Comparison of ENCODE assay signal across 1 cellular context in the genomic region with DNA sequence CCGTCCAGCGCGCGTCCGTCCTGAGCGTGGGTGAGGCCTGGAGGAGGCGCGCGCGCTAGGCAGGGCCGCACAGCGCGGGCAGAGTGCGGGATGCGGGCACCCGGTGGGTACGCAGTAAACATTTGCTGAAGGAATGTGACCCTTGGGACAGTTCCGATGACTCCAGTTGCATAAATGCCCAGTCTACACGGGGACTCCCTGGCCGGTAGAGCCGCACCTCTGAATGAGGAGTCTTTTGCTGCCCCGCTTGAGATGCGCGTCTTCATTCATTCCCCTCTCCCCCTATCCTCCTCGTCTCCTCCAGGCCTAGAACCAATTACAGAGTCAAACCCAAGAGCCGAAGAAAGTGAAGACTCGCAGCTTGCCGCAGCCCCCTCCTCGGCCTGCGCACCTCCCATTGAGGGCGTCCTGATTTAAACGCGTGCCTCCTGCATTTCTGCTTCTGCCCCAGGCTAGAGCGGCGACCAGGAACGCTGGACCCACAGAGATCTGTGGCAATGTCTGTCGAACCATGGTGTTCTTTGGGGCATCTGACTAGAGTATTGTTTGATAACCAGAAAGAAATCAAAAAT.
TF ChIP-seq lines count a peak whose summit lies in the region.

No MANE protein-coding gene starts in this region.

TF ChIP-seq in HepG2, 621 proteins besides CTCF, POLR2A, EP300 and RAD21 (continued from another document and continues in another):
- no peak for TF ChIP-seq ZNF296 (CRISPR knock-in tag; conservative IDR thresholded peaks at IDR 0.05)
- TF ChIP-seq, protein P1, sequence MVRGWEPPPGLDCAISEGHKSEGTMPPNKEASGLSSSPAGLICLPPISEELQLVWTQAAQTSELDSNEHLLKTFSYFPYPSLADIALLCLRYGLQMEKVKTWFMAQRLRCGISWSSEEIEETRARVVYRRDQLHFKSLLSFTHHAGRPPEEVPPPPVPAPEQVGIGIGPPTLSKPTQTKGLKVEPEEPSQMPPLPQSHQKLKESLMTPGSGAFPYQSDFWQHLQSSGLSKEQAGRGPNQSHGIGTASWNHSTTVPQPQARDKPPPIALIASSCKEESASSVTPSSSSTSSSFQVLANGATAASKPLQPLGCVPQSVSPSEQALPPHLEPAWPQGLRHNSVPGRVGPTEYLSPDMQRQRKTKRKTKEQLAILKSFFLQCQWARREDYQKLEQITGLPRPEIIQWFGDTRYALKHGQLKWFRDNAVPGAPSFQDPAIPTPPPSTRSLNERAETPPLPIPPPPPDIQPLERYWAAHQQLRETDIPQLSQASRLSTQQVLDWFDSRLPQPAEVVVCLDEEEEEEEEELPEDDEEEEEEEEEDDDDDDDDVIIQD (CRISPR knock-in tag; IDR thresholded peaks at IDR 0.05; ENCODE audit: low read depth) = no peak
- TF ChIP-seq PAWR (CRISPR knock-in tag; IDR thresholded peaks at IDR 0.05; ENCODE audit: borderline replicate concordance) = no peak
- no peak for TF ChIP-seq FOXA1 (IDR thresholded peaks at IDR 0.05)
- TF ChIP-seq FOXA1 (CRISPR knock-in tag; IDR thresholded peaks at IDR 0.05) = no peak
- TF ChIP-seq, protein P2, sequence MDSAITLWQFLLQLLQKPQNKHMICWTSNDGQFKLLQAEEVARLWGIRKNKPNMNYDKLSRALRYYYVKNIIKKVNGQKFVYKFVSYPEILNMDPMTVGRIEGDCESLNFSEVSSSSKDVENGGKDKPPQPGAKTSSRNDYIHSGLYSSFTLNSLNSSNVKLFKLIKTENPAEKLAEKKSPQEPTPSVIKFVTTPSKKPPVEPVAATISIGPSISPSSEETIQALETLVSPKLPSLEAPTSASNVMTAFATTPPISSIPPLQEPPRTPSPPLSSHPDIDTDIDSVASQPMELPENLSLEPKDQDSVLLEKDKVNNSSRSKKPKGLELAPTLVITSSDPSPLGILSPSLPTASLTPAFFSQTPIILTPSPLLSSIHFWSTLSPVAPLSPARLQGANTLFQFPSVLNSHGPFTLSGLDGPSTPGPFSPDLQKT (CRISPR knock-in tag; IDR thresholded peaks at IDR 0.05; ENCODE audit: borderline replicate concordance) = no peak
- TF ChIP-seq ZNF335 (CRISPR knock-in tag; IDR thresholded peaks at IDR 0.05) = no peak
- no peak for TF ChIP-seq ZNF17 (CRISPR knock-in tag; IDR thresholded peaks at IDR 0.05)
- TF ChIP-seq ZFYVE20 (CRISPR knock-in tag; IDR thresholded peaks at IDR 0.05; ENCODE audit: borderline replicate concordance, low read depth) = peak; percentile 52; the same call in 1 of the 2 replicates
- TF ChIP-seq ZNF33B (CRISPR knock-in tag; IDR thresholded peaks at IDR 0.05) = no peak
- TF ChIP-seq, protein P3, sequence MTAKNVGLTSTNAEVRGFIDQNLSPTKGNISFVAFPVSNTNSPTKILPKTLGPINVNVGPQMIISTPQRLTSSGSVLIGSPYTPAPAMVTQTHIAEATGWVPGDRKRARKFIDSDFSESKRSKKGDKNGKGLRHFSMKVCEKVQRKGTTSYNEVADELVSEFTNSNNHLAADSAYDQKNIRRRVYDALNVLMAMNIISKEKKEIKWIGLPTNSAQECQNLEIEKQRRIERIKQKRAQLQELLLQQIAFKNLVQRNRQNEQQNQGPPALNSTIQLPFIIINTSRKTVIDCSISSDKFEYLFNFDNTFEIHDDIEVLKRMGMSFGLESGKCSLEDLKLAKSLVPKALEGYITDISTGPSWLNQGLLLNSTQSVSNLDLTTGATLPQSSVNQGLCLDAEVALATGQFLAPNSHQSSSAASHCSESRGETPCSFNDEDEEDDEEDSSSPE (CRISPR knock-in tag; IDR thresholded peaks at IDR 0.05) = no peak
- no peak for TF ChIP-seq ZNF629 (CRISPR knock-in tag; conservative IDR thresholded peaks at IDR 0.05)
- TF ChIP-seq PHB2 (IDR thresholded peaks at IDR 0.05; ENCODE audit: partially characterized antibody) = no peak
- TF ChIP-seq STAT5B (CRISPR knock-in tag; IDR thresholded peaks at IDR 0.05) = no peak
- TF ChIP-seq ADNP (CRISPR knock-in tag; IDR thresholded peaks at IDR 0.05) = no peak
- TF ChIP-seq, protein P4, sequence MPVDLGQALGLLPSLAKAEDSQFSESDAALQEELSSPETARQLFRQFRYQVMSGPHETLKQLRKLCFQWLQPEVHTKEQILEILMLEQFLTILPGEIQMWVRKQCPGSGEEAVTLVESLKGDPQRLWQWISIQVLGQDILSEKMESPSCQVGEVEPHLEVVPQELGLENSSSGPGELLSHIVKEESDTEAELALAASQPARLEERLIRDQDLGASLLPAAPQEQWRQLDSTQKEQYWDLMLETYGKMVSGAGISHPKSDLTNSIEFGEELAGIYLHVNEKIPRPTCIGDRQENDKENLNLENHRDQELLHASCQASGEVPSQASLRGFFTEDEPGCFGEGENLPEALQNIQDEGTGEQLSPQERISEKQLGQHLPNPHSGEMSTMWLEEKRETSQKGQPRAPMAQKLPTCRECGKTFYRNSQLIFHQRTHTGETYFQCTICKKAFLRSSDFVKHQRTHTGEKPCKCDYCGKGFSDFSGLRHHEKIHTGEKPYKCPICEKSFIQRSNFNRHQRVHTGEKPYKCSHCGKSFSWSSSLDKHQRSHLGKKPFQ (CRISPR knock-in tag; IDR thresholded peaks at IDR 0.05; ENCODE audit: insufficient replicate concordance) = no peak
- TF ChIP-seq FOXP1 (IDR thresholded peaks at IDR 0.05) = no peak
- TF ChIP-seq FOXP1 (CRISPR knock-in tag; IDR thresholded peaks at IDR 0.05) = no peak
- TF ChIP-seq ZNF441 (CRISPR knock-in tag; IDR thresholded peaks at IDR 0.05; ENCODE audit: borderline replicate concordance) = no peak
- 0 out of 2 replicates have a peak, but pooled peaks have one; percentile 3 for TF ChIP-seq MYC (CRISPR knock-in tag; IDR thresholded peaks at IDR 0.05; ENCODE audit: borderline replicate concordance)
- TF ChIP-seq, protein P5, sequence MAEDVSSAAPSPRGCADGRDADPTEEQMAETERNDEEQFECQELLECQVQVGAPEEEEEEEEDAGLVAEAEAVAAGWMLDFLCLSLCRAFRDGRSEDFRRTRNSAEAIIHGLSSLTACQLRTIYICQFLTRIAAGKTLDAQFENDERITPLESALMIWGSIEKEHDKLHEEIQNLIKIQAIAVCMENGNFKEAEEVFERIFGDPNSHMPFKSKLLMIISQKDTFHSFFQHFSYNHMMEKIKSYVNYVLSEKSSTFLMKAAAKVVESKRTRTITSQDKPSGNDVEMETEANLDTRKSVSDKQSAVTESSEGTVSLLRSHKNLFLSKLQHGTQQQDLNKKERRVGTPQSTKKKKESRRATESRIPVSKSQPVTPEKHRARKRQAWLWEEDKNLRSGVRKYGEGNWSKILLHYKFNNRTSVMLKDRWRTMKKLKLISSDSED (CRISPR knock-in tag; IDR thresholded peaks at IDR 0.05) = no peak
- TF ChIP-seq, protein P6, sequence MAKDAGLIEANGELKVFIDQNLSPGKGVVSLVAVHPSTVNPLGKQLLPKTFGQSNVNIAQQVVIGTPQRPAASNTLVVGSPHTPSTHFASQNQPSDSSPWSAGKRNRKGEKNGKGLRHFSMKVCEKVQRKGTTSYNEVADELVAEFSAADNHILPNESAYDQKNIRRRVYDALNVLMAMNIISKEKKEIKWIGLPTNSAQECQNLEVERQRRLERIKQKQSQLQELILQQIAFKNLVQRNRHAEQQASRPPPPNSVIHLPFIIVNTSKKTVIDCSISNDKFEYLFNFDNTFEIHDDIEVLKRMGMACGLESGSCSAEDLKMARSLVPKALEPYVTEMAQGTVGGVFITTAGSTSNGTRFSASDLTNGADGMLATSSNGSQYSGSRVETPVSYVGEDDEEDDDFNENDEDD (CRISPR knock-in tag; IDR thresholded peaks at IDR 0.05; ENCODE audit: borderline replicate concordance) = no peak
- no peak for TF ChIP-seq ZNF614 (CRISPR knock-in tag; IDR thresholded peaks at IDR 0.05; ENCODE audit: borderline replicate concordance)
- TF ChIP-seq, protein P7, sequence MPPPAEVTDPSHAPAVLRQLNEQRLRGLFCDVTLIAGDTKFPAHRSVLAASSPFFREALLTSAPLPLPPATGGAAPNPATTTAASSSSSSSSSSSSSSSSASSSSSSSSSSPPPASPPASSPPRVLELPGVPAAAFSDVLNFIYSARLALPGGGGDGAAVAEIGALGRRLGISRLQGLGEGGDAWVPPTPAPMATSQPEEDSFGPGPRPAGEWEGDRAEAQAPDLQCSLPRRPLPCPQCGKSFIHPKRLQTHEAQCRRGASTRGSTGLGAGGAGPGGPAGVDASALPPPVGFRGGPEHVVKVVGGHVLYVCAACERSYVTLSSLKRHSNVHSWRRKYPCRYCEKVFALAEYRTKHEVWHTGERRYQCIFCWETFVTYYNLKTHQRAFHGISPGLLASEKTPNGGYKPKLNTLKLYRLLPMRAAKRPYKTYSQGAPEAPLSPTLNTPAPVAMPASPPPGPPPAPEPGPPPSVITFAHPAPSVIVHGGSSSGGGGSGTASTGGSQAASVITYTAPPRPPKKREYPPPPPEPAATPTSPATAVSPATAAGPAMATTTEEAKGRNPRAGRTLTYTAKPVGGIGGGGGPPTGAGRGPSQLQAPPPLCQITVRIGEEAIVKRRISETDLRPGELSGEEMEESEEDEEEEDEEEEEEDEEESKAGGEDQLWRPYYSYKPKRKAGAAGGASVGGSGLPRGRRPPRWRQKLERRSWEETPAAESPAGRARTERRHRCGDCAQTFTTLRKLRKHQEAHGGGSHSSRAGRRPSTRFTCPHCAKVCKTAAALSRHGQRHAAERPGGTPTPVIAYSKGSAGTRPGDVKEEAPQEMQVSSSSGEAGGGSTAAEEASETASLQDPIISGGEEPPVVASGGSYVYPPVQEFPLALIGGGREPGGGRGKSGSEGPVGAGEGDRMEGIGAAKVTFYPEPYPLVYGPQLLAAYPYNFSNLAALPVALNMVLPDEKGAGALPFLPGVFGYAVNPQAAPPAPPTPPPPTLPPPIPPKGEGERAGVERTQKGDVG (CRISPR knock-in tag; IDR thresholded peaks at IDR 0.05; ENCODE audit: borderline replicate concordance) = no peak
- TF ChIP-seq, protein P8, sequence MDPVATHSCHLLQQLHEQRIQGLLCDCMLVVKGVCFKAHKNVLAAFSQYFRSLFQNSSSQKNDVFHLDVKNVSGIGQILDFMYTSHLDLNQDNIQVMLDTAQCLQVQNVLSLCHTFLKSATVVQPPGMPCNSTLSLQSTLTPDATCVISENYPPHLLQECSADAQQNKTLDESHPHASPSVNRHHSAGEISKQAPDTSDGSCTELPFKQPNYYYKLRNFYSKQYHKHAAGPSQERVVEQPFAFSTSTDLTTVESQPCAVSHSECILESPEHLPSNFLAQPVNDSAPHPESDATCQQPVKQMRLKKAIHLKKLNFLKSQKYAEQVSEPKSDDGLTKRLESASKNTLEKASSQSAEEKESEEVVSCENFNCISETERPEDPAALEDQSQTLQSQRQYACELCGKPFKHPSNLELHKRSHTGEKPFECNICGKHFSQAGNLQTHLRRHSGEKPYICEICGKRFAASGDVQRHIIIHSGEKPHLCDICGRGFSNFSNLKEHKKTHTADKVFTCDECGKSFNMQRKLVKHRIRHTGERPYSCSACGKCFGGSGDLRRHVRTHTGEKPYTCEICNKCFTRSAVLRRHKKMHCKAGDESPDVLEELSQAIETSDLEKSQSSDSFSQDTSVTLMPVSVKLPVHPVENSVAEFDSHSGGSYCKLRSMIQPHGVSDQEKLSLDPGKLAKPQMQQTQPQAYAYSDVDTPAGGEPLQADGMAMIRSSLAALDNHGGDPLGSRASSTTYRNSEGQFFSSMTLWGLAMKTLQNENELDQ (CRISPR knock-in tag; IDR thresholded peaks at IDR 0.05; ENCODE audit: borderline replicate concordance) = no peak
- TF ChIP-seq REPIN1 (CRISPR knock-in tag; IDR thresholded peaks at IDR 0.05; ENCODE audit: borderline replicate concordance, low read depth) = peak; percentile 10; the same call in 1 of the 2 replicates
- no peak for TF ChIP-seq FOSL1 (CRISPR knock-in tag; IDR thresholded peaks at IDR 0.05; ENCODE audit: borderline replicate concordance)
- TF ChIP-seq ZNF83 (CRISPR knock-in tag; IDR thresholded peaks at IDR 0.05; ENCODE audit: borderline replicate concordance) = no peak
- TF ChIP-seq HDAC6 (IDR thresholded peaks at IDR 0.05; ENCODE audit: low read depth, low read length) = no peak
- no peak for TF ChIP-seq ZNF850 (CRISPR knock-in tag; conservative IDR thresholded peaks at IDR 0.05)
- no peak; the same call in 1 of the 2 replicates for TF ChIP-seq RNF2 (conservative IDR thresholded peaks at IDR 0.05; ENCODE audit: low read depth)
- no peak for TF ChIP-seq GATAD2A (CRISPR knock-in tag; IDR thresholded peaks at IDR 0.05)
- TF ChIP-seq HOXA9 (CRISPR knock-in tag; IDR thresholded peaks at IDR 0.05; ENCODE audit: borderline replicate concordance) = 0 out of 2 replicates have a peak, but pooled peaks have one; percentile 4
- TF ChIP-seq ZNF460 (CRISPR knock-in tag; IDR thresholded peaks at IDR 0.05; ENCODE audit: borderline replicate concordance) = no peak
- TF ChIP-seq, protein P9, sequence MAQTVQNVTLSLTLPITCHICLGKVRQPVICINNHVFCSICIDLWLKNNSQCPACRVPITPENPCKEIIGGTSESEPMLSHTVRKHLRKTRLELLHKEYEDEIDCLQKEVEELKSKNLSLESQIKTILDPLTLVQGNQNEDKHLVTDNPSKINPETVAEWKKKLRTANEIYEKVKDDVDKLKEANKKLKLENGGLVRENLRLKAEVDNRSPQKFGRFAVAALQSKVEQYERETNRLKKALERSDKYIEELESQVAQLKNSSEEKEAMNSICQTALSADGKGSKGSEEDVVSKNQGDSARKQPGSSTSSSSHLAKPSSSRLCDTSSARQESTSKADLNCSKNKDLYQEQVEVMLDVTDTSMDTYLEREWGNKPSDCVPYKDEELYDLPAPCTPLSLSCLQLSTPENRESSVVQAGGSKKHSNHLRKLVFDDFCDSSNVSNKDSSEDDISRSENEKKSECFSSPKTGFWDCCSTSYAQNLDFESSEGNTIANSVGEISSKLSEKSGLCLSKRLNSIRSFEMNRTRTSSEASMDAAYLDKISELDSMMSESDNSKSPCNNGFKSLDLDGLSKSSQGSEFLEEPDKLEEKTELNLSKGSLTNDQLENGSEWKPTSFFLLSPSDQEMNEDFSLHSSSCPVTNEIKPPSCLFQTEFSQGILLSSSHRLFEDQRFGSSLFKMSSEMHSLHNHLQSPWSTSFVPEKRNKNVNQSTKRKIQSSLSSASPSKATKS (CRISPR knock-in tag; IDR thresholded peaks at IDR 0.05) = no peak
- no peak for TF ChIP-seq SAFB2 (CRISPR knock-in tag; IDR thresholded peaks at IDR 0.05; ENCODE audit: borderline replicate concordance, low read depth)
- TF ChIP-seq KLF13 (CRISPR knock-in tag; IDR thresholded peaks at IDR 0.05) = 0 out of 2 replicates have a peak, but pooled peaks have one; percentile 34
- no peak for TF ChIP-seq ZNF180 (CRISPR knock-in tag; IDR thresholded peaks at IDR 0.05; ENCODE audit: borderline replicate concordance, low read depth)
- TF ChIP-seq ZNF768 (CRISPR knock-in tag; IDR thresholded peaks at IDR 0.05) = peak; percentile 42; the same call in 1 of the 2 replicates
- TF ChIP-seq ZNF615 (CRISPR knock-in tag; IDR thresholded peaks at IDR 0.05; ENCODE audit: borderline replicate concordance) = no peak
- TF ChIP-seq SYNCRIP (IDR thresholded peaks at IDR 0.05; ENCODE audit: insufficient read depth, low read depth, low read length) = no peak
- TF ChIP-seq SMAD9 (CRISPR knock-in tag; IDR thresholded peaks at IDR 0.05) = no peak
- TF ChIP-seq ATM (IDR thresholded peaks at IDR 0.05; ENCODE audit: borderline replicate concordance) = no peak
- TF ChIP-seq, protein P10, sequence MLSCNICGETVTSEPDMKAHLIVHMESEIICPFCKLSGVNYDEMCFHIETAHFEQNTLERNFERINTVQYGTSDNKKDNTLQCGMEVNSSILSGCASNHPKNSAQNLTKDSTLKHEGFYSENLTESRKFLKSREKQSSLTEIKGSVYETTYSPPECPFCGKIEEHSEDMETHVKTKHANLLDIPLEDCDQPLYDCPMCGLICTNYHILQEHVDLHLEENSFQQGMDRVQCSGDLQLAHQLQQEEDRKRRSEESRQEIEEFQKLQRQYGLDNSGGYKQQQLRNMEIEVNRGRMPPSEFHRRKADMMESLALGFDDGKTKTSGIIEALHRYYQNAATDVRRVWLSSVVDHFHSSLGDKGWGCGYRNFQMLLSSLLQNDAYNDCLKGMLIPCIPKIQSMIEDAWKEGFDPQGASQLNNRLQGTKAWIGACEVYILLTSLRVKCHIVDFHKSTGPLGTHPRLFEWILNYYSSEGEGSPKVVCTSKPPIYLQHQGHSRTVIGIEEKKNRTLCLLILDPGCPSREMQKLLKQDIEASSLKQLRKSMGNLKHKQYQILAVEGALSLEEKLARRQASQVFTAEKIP (CRISPR knock-in tag; IDR thresholded peaks at IDR 0.05; ENCODE audit: borderline replicate concordance) = no peak
